ENCODE assay signal across 8 cellular contexts in the genomic region with DNA sequence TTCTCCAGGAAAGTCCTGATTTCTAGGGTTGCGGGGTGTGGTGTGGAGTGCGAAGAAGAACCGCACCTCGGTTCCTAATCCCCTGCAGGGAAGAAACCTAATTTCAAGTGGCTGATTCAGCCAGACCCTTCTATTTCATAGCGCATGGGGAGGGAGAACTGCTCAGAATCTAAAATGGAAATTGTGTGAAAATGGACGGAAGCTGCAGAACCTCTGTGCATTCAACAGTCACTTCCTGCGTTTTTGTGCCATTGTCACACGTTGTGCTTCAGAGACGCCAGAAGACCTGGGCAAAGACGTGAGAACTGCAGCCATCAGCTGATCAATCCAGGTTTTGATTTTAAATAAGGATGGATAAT. TPM values are rescaled to one million over a fixed set of nuclear protein-coding genes. Genes with fewer than 3 reads are reported as not detected.
DNase-seq lines count a peak whose midpoint lies in the region; ATAC-seq and TF ChIP-seq lines count a peak whose summit lies in the region.

No MANE protein-coding gene starts in this region.

- DNase-seq in activated B cell treated with CpG ODN at 0.5 μM for 24 hours (no peak), psoas muscle (no peak), NCI-H774 (lab: John Stamatoyannopoulos, UW) (no peak), epidermal melanocyte (ENCODE audit: insufficient read length, low spot score) (no peak), hepatic stellate cell (ENCODE audit: low spot score) (no peak)

- TF ChIP-seq CTCF in activated B cell treated with CpG ODN at 0.5 μM for 24 hours (IDR thresholded peaks at IDR 0.05) (no peak), psoas muscle (IDR thresholded peaks at IDR 0.05) (no peak)

- peak overlapping the region in 1 of 2 donors; percentile 15 for H3K27ac ChIP-seq in esophagus (ENCODE audit: low read depth in 2 of 2, low read length in 1 of 2)
- H3K27ac ChIP-seq in psoas muscle = no peak overlapping the region

- peaks cover 4% of the 10 kb centered on the region in 2 donors for H3K4me1 ChIP-seq in esophagus (ENCODE audit: control insufficient read depth in 2 of 2, insufficient read depth in 2 of 2, low read length in 1 of 2)
- peaks cover 5% of the 10 kb centered on the region for H3K4me1 ChIP-seq in psoas muscle

- CTCF ChIA-PET in activated B cell treated with CpG ODN at 0.5 μM for 24 hours (lab: Charles Lee) = interaction anchor here (1.0 to 1.3 kb wide), 3 partner anchors 19 to 44 kb away, joined by 3 to 5 read pairs (median 4); a partner anchor contains a TSS

- no peaks in the 10 kb centered on the region for H3K27me3 Mint-ChIP-seq in activated B cell treated with CpG ODN at 0.5 μM for 24 hours

- peaks cover 36% of the 10 kb centered on the region for H3K36me3 Mint-ChIP-seq in activated B cell treated with CpG ODN at 0.5 μM for 24 hours (ENCODE audit: low read depth)

- H3K27ac Mint-ChIP-seq in activated B cell treated with CpG ODN at 0.5 μM for 24 hours = peak overlapping the region; percentile 98

- 28 to 29% methylated on average over 10 of the region's 10 CpGs for WGBS in esophagus, 2 donors
- 15 to 23% (median 21%) methylated on average over 10 of the region's 10 CpGs for WGBS in psoas muscle, 3 donors

- H3K4me3 Mint-ChIP-seq in activated B cell treated with CpG ODN at 0.5 μM for 24 hours = peak overlapping the region; percentile 98

- H3K27me3 ChIP-seq in esophagus (ENCODE audit: control insufficient read depth in 1 of 2, insufficient read depth in 2 of 2, low read length in 2 of 2) (no peaks in the 10 kb centered on the region), psoas muscle (ENCODE audit: insufficient read depth in 3 of 3, low read length in 2 of 3) (peaks cover 0 to 35% (median 2%) of the 10 kb centered on the region in 3 donors)

- H3K9me3 Mint-ChIP-seq in activated B cell treated with CpG ODN at 0.5 μM for 24 hours = no peaks in the 10 kb centered on the region

- POLR2A ChIA-PET in activated B cell treated with CpG ODN at 0.5 μM for 24 hours (lab: Charles Lee) = interaction anchor here (0.7 to 3.0 kb wide), 5 partner anchors 10 to 44 kb away, joined by 3 to 52 read pairs (median 5); a partner anchor contains a TSS

- intact Hi-C loops in activated B cell treated with CpG ODN at 0.5 μM for 24 hours (cut with micrococcal nuclease) (loop anchor here (2.0 to 5.0 kb wide), 2 partner anchors 73 to 971 kb away; a partner anchor contains a TSS), psoas muscle (cut with DNase I) (no loop called here)

- H3K4me1 Mint-ChIP-seq in activated B cell treated with CpG ODN at 0.5 μM for 24 hours = peaks cover 56% of the 10 kb centered on the region

- H3K9me3 ChIP-seq in esophagus (ENCODE audit: control insufficient read depth in 2 of 2, insufficient read depth in 1 of 2, low read depth in 1 of 2, low read length in 1 of 2) = no peaks in the 10 kb centered on the region
- H3K9me3 ChIP-seq in psoas muscle = no peaks in the 10 kb centered on the region

- H3K36me3 ChIP-seq in esophagus (ENCODE audit: control insufficient read depth in 2 of 2, insufficient read depth in 2 of 2, low read length in 1 of 2) (no peaks in the 10 kb centered on the region), psoas muscle (ENCODE audit: insufficient read depth in 1 of 2, low read depth in 1 of 2) (no peaks in the 10 kb centered on the region)

- H3K4me3 ChIP-seq in esophagus (ENCODE audit: low read depth in 1 of 2, low read length in 2 of 2) (peak overlapping the region; percentile 69 to 75), psoas muscle (peak overlapping the region; percentile 68)

- ATAC-seq in GM18517 (IDR thresholded peaks at IDR 0.05; ENCODE audit: unreplicated experiment) = peak; percentile 31
- ATAC-seq in HG02798 (IDR thresholded peaks at IDR 0.05; ENCODE audit: poor library complexity, unreplicated experiment) = peak; percentile 29
- ATAC-seq in activated B cell treated with CpG ODN at 0.5 μM for 24 hours (ENCODE audit: low read depth) = peak; percentile 23
- no peak for ATAC-seq in psoas muscle

RNA-seq across cellular contexts. Expression of a gene that starts 1.2 kb away (rescaled TPM):
- total RNA-seq in activated B cell treated with CpG ODN at 0.5 μM for 24 hours (35.7 and 44.9 TPM in 2 replicates), psoas muscle (under 1 TPM; 0.08 to 0.48 (median 0.41) TPM)
- polyA plus RNA-seq in esophagus (1 to 10 TPM in 1 of 2 donors, under 1 TPM in 1; 0.41 to 1.0 TPM), psoas muscle (under 1 TPM in 2 of 3 donors, not detected in 1; 0.14 to 0.29 TPM)

RNA-seq across cellular contexts. Expression of a gene that starts 18.6 kb away (rescaled TPM):
- total RNA-seq in activated B cell treated with CpG ODN at 0.5 μM for 24 hours = 19.6 and 19.8 TPM in 2 replicates
- polyA plus RNA-seq in esophagus = 1 to 10 TPM; 2.7 to 2.8 TPM
- total RNA-seq in psoas muscle = 1 to 10 TPM; 2.3 to 5.6 (median 2.8) TPM
- 1 to 10 TPM in 1 of 3 donors, under 1 TPM in 2; 0.61 to 3.2 (median 0.89) TPM for polyA plus RNA-seq in psoas muscle

Comparison
In these comparisons a context has a peak if more than half of its experiments do, and no peak if none do; other contexts are left out.
1. ATAC-seq: peak in GM18517 (single experiment), HG02798 (single experiment) and activated B cell treated with CpG ODN at 0.5 μM for 24 hours (single experiment); none in psoas muscle (0 of 4).
2. RNA of a gene that starts 1.2 kb away (total RNA-seq): 35.7 to 44.9 TPM in activated B cell treated with CpG ODN at 0.5 μM for 24 hours; 0.08 to 0.48 TPM in psoas muscle; every median in the first group is over 10 times any median in the second.